ENCODE assay signal across 19 cellular contexts in genomic region chr1:157096881-157097280, GRCh38. TPM values are rescaled to one million over a fixed set of nuclear protein-coding genes. Genes with fewer than 3 reads are reported as not detected.
A peak's percentile ranks its signal among the peaks of the same experiment; 100 is the strongest.
DNase-seq lines count a peak whose midpoint lies in the region; ATAC-seq and TF ChIP-seq lines count a peak whose summit lies in the region.
"Had no signal": no experiment of that assay in that cellular context is flagged by ENCODE, and none has a peak within 500 bp of the region (broad histone marks: within the 10 kb centered on the region; RNA-seq: fewer than 3 reads in every experiment).

No MANE protein-coding gene starts in this region.

- H3K9me3 ChIP-seq in SJCRH30 (replicated peaks) = no peaks in the 10 kb centered on the region
- no peaks in the 10 kb centered on the region for H3K9me3 ChIP-seq in upper lobe of right lung

- DNase-seq in SJCRH30 = peak; percentile 46 to 62
- DNase-seq in mesenteric fat pad (ENCODE audit: low spot score) = peak; percentile 39
- DNase-seq in sciatic nerve (ENCODE audit: low spot score) = peak; percentile 6
- peak; percentile 28 for DNase-seq in upper lobe of right lung
- no peak for DNase-seq in GM20000 (ENCODE audit: low spot score)
- DNase-seq: C1 segment of cervical spinal cord; Calu3; CD4-positive, alpha-beta memory T cell; COR-L47; DMS53; DMS79 treated with DMSO at 0.1 percent for 48 hours; GF-D8; GM23248; HCEC 1CT had no signal

- H3K27me3 ChIP-seq in SJCRH30 = no peaks in the 10 kb centered on the region
- H3K27me3 ChIP-seq in upper lobe of right lung = no peaks in the 10 kb centered on the region

- H3K4me3 ChIP-seq in SJCRH30 (no peak overlapping the region), upper lobe of right lung (no peak overlapping the region)
- H3K4me3 ChIP-seq: GM23248 had no signal

- H3K4me1 ChIP-seq in SJCRH30 (no peaks in the 10 kb centered on the region), upper lobe of right lung (peaks cover 4% of the 10 kb centered on the region)

- H3K36me3 ChIP-seq in SJCRH30 = no peaks in the 10 kb centered on the region
- no peaks in the 10 kb centered on the region for H3K36me3 ChIP-seq in upper lobe of right lung

- ATAC-seq in sciatic nerve (no peak), upper lobe of right lung (no peak), GM21447 (IDR thresholded peaks at IDR 0.05; ENCODE audit: unreplicated experiment) (no peak)

- intact Hi-C loops in sciatic nerve (cut with DNase I) = no loop called here
- intact Hi-C loops in upper lobe of right lung (cut with DNase I) = no loop called here

- no peak for TF ChIP-seq CTCF in upper lobe of right lung (IDR thresholded peaks at IDR 0.05)
- no peak for TF ChIP-seq CTCF in GM20000 (IDR thresholded peaks at IDR 0.05; ENCODE audit: extremely low read depth, missing control alignments)

- H3K27ac ChIP-seq in SJCRH30 = no peak overlapping the region
- H3K27ac ChIP-seq in upper lobe of right lung = no peak overlapping the region
- H3K27ac ChIP-seq: GM23248 had no signal

RNA-seq across cellular contexts. Expression of gene ETV3L, which starts 2.7 kb away (rescaled TPM):
- 0.05 TPM in 1 of 2 replicates, not detected in the other for total RNA-seq in SJCRH30 (2014; rRNA removed; shearing (Covaris generic))
- not detected for total RNA-seq in mesenteric fat pad
- not detected for total RNA-seq in sciatic nerve
- not detected for total RNA-seq in upper lobe of right lung
- total RNA-seq: A172; A673; Calu3; CD4-positive, alpha-beta memory T cell; Daoy; G401; GM23248 had no signal

RNA-seq across cellular contexts. Expression of gene ETV3, which starts 41.3 kb away (rescaled TPM):
- total RNA-seq in SJCRH30 (2014; rRNA removed; shearing (Covaris generic)) = 12.2 and 12.5 TPM in 2 replicates
- 37.2 TPM for total RNA-seq in mesenteric fat pad
- 32.5 TPM for total RNA-seq in sciatic nerve
- 39.2 TPM for total RNA-seq in upper lobe of right lung

RNA-seq across cellular contexts. Expression of gene ARHGEF11, which starts 51.3 kb away (rescaled TPM):
- total RNA-seq in SJCRH30 (2014; rRNA removed; shearing (Covaris generic)) = 19.0 and 19.7 TPM in 2 replicates
- 37.7 TPM for total RNA-seq in mesenteric fat pad
- 38.4 TPM for total RNA-seq in sciatic nerve
- total RNA-seq in upper lobe of right lung = 41.1 TPM
